In genomic region chr11:61338783-61339489, GRCh38 we compare ENCODE assay signal across 1 cellular context.
TF ChIP-seq lines count a peak whose summit lies in the region.

No MANE protein-coding gene starts in this region.

TF ChIP-seq in HepG2, 621 proteins besides CTCF, POLR2A, EP300 and RAD21:
- peak; percentile 61 for TF ChIP-seq AGO2 (optimal IDR thresholded peaks at IDR 0.05; ENCODE audit: low read depth, low read length)
- TF ChIP-seq ZNF644 (CRISPR knock-in tag; IDR thresholded peaks at IDR 0.05; ENCODE audit: low read depth), result no peak
- no peak for TF ChIP-seq ZNF549 (CRISPR knock-in tag; IDR thresholded peaks at IDR 0.05)
- TF ChIP-seq GMEB1 (CRISPR knock-in tag; IDR thresholded peaks at IDR 0.05; ENCODE audit: borderline replicate concordance), result no peak
- TF ChIP-seq ZNF547 (CRISPR knock-in tag; IDR thresholded peaks at IDR 0.05), result no peak
- TF ChIP-seq CCAR2 (optimal IDR thresholded peaks at IDR 0.05; ENCODE audit: low read depth, low read length), result no peak
- TF ChIP-seq ZNF709 (CRISPR knock-in tag; IDR thresholded peaks at IDR 0.05), result no peak
- TF ChIP-seq ZNF501 (CRISPR knock-in tag; IDR thresholded peaks at IDR 0.05), result no peak
- TF ChIP-seq SRSF9 (IDR thresholded peaks at IDR 0.05; ENCODE audit: borderline replicate concordance, insufficient read depth, low read depth, low read length, poor library complexity, severe bottlenecking), result no peak
- TF ChIP-seq MZF1 (CRISPR knock-in tag; IDR thresholded peaks at IDR 0.05; ENCODE audit: borderline replicate concordance), result no peak
- TF ChIP-seq KDM5A (IDR thresholded peaks at IDR 0.05; ENCODE audit: borderline replicate concordance, low read length), result no peak
- TF ChIP-seq, protein P1, sequence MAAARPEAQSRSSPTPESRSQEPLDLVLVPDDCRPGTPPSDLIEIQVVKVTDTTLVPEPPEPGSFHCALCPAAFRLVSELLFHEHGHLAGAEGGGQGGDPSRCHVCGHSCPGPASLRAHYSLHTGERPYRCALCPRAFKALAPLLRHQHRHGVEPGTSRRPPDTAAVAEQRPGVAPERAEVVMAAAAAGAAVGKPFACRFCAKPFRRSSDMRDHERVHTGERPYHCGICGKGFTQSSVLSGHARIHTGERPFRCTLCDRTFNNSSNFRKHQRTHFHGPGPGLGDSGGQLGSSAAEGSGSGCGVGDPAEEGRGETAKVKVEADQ (CRISPR knock-in tag; IDR thresholded peaks at IDR 0.05; ENCODE audit: borderline replicate concordance), result no peak
- TF ChIP-seq KDM2A (CRISPR knock-in tag; IDR thresholded peaks at IDR 0.05; ENCODE audit: borderline replicate concordance, low read depth), result no peak
- no peak for TF ChIP-seq RORA (CRISPR knock-in tag; IDR thresholded peaks at IDR 0.05)
- peak; percentile 69 for TF ChIP-seq RBFOX2 (IDR thresholded peaks at IDR 0.05; ENCODE audit: low read depth, low read length)
- TF ChIP-seq ZKSCAN1 (IDR thresholded peaks at IDR 0.05; ENCODE audit: low read length), result peak; percentile 63
TF ChIP-seq in HepG2: peak in this region for 3.
